Comparison of ENCODE assay signal across 8 cellular contexts in the genomic region with DNA sequence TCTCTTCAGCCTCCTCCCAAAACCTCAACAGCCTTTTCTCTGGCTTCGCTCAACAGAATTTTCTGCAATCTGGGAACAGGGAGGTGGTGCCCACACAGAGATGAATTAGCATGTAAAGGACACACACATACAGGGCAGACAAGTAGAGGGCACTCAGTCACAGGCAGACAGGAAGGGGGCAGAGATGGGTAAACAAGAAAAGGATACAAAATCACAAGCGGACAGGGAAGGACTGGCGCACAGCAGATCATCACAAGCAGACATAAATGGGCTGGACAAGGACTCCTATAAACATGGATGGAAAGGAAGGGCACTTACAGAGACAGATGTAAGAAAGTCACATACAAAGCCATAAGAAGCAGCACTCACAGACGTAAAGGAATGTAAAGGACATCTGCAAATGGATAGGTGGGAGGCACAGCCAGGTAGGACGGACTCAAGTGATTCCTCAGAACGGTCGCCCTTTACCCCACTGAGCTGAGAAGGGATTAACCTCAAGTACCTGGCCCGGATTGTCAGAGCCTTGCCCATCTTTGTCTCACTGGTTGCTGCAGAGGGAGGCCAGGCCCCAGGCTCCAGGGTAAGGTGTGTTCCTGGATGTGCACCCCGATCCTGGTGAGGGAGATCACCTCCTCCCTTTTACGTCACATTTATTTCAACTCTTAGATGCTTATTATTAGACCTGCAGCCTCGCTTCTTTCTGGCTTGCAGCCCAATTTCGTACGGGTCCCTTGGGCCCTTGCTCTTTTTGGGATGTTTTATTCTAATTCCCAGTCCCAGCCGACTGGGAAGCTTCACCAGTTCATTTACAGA. TPM values are rescaled to one million over a fixed set of nuclear protein-coding genes. Genes with fewer than 3 reads are reported as not detected.
DNase-seq lines count a peak whose midpoint lies in the region; ATAC-seq and TF ChIP-seq lines count a peak whose summit lies in the region.
"Had no signal": no experiment of that assay in that cellular context is flagged by ENCODE, and none has a peak within 500 bp of the region (broad histone marks: within the 10 kb centered on the region; RNA-seq: fewer than 3 reads in every experiment).

No MANE protein-coding gene starts in this region.

- peaks cover 5% of the 10 kb centered on the region for H3F3A ChIP-seq in PC-9 (ENCODE audit: insufficient read depth, low read depth)

- peaks cover 33% of the 10 kb centered on the region for H3K4me1 Mint-ChIP-seq in activated CD4-positive, alpha-beta memory T cell treated with anti-CD3 and anti-CD28 coated beads for 36 hours (ENCODE audit: low read depth)

- DNase-seq in PC-9: peak in 1 of 2 experiments; percentile 39
- DNase-seq in fibroblast of mammary gland (ENCODE audit: low read depth): no peak
- DNase-seq in prostate gland (ENCODE audit: low spot score): no peak
- DNase-seq in activated CD4-positive, alpha-beta memory T cell treated with anti-CD3 and anti-CD28 coated beads for 36 hours: no peak
- DNase-seq in activated CD4-positive, alpha-beta T cell treated with anti-CD3 and anti-CD28 coated beads, Interleukin-2, amount 50 U/mL, for 4 hours: no peak

- peak; percentile 61; the same call in 1 of the 2 replicates for TF ChIP-seq CTCF in HEK293 (tag by site-specific recombination; IDR thresholded peaks at IDR 0.05)
- TF ChIP-seq CTCF in PC-9 (conservative IDR thresholded peaks at IDR 0.05): no peak
- no peak for TF ChIP-seq CTCF in fibroblast of mammary gland (conservative IDR thresholded peaks at IDR 0.05; ENCODE audit: control insufficient read depth, insufficient read depth, low read depth, low read length)
- no peak for TF ChIP-seq CTCF in prostate gland (IDR thresholded peaks at IDR 0.05)

- H3K9me3 ChIP-seq in HEK293 (ENCODE audit: control insufficient read depth, insufficient read depth, low read depth, low read length) (no peaks in the 10 kb centered on the region), PC-9 (ENCODE audit: insufficient read depth, low read depth) (no peaks in the 10 kb centered on the region), prostate gland (no peaks in the 10 kb centered on the region)

- H3K4me1 ChIP-seq in HEK293 (ENCODE audit: control insufficient read depth, insufficient read depth, low read length) (peaks cover 4% of the 10 kb centered on the region; the same call in 1 of the 2 replicates), PC-9 (replicated peaks; ENCODE audit: insufficient read depth) (peaks cover 18% of the 10 kb centered on the region), prostate gland (replicated peaks) (peaks cover 5% of the 10 kb centered on the region)

- peak overlapping the region; percentile 87 for H2AFZ ChIP-seq in PC-9

- H3K9me3 Mint-ChIP-seq in activated CD4-positive, alpha-beta memory T cell treated with anti-CD3 and anti-CD28 coated beads for 36 hours: no peaks in the 10 kb centered on the region

- peak; percentile 2 for ATAC-seq in GM18508 (IDR thresholded peaks at IDR 0.05; ENCODE audit: insufficient read depth, unreplicated experiment)

- H3K27ac ChIP-seq in HEK293 (ENCODE audit: extremely low read depth, low read depth, low read length) (peak overlapping the region; percentile 42), PC-9 (peak overlapping the region; percentile 36; the same call in 1 of the 2 replicates), prostate gland (peak overlapping the region; percentile 76 to 81)

- 5% methylated on average over 14 of the region's 14 CpGs for WGBS in prostate gland

- H4K20me1 ChIP-seq in PC-9 (ENCODE audit: insufficient read depth): peaks cover 15% of the 10 kb centered on the region

- CTCF ChIA-PET in HEK293 (lab: Yijun Ruan, JAX) (interaction anchor here (0.8 to 5.0 kb wide), 6 partner anchors 10 to 94 kb away, joined by 3 to 28 read pairs (median 6); a partner anchor contains a TSS), PC-9 (lab: Charles Lee) (interaction anchor here (1.0 kb wide), 2 partner anchors 40 to 77 kb away, joined by 3 to 5 read pairs; no protein-coding TSS in a partner anchor)
- CTCF ChIA-PET in activated CD4-positive, alpha-beta memory T cell treated with anti-CD3 and anti-CD28 coated beads for 36 hours (lab: Charles Lee): interaction anchor here (1.0 to 11.0 kb wide), 8 partner anchors 14 to 94 kb away, joined by 3 to 155 read pairs (median 4); a partner anchor contains a TSS

- POLR2A ChIA-PET in HEK293 (lab: Yijun Ruan, JAX) (interaction anchor here (0.5 to 3.9 kb wide), 14 partner anchors 10 to 93 kb away, joined by 3 to 110 read pairs (median 6); a partner anchor contains a TSS), PC-9 (lab: Charles Lee; ENCODE audit: unreplicated experiment) (interaction anchor here (0.5 to 1.0 kb wide), 5 partner anchors 14 to 36 kb away, joined by 3 to 26 read pairs (median 10); a partner anchor contains a TSS)
- POLR2A ChIA-PET in activated CD4-positive, alpha-beta memory T cell treated with anti-CD3 and anti-CD28 coated beads for 36 hours (lab: Charles Lee): interaction anchor here (0.5 to 4.7 kb wide), 7 partner anchors 14 to 72 kb away, joined by 4 to 33 read pairs (median 5); a partner anchor contains a TSS

- peaks cover 20% of the 10 kb centered on the region for H3K36me3 Mint-ChIP-seq in activated CD4-positive, alpha-beta memory T cell treated with anti-CD3 and anti-CD28 coated beads for 36 hours

- TSS peak; percentile 75 for BruUV-seq in PC-9 (replicated peaks; lab: Mats Ljungman, UMichigan)

- H3K27me3 ChIP-seq in PC-9 (ENCODE audit: insufficient read depth, low read depth) (no peaks in the 10 kb centered on the region), prostate gland (replicated peaks; ENCODE audit: insufficient read depth) (no peaks in the 10 kb centered on the region)

- intact Hi-C loops in PC-9 (cut with micrococcal nuclease; ENCODE audit: unreplicated experiment): loop anchor here (1.0 to 5.0 kb wide), 4 partner anchors 15 to 74 kb away; a partner anchor contains a TSS
- intact Hi-C loops in prostate gland (cut with DNase I): no loop called here
- intact Hi-C loops in activated CD4-positive, alpha-beta memory T cell treated with anti-CD3 and anti-CD28 coated beads for 36 hours (cut with micrococcal nuclease): loop anchor here (1.0 kb wide), 4 partner anchors 15 to 50 kb away; a partner anchor contains a TSS

- no peak for TF ChIP-seq POLR2A in prostate gland (IDR thresholded peaks at IDR 0.05)

- H3K27me3 Mint-ChIP-seq in activated CD4-positive, alpha-beta memory T cell treated with anti-CD3 and anti-CD28 coated beads for 36 hours: no peaks in the 10 kb centered on the region
- H3K27me3 Mint-ChIP-seq: activated naive CD8-positive, alpha-beta T cell had no signal

- no peaks in the 10 kb centered on the region for H3K9me2 ChIP-seq in PC-9 (ENCODE audit: insufficient read depth)

- H3K4me3 ChIP-seq in HEK293 (ENCODE audit: low read depth, low read length) (peak overlapping the region; percentile 45), PC-9 (peak overlapping the region; percentile 80), fibroblast of mammary gland (ENCODE audit: control insufficient read depth, low read depth, low read length) (peak overlapping the region; percentile 91), prostate gland (peak overlapping the region; percentile 49 to 69)

- H3K36me3 ChIP-seq in HEK293 (ENCODE audit: control insufficient read depth in 2 of 2, insufficient read depth in 1 of 2, low read length in 2 of 2): peaks cover 4 to 29% of the 10 kb centered on the region in 2 experiments; a peak in 2 of 3 replicates
- H3K36me3 ChIP-seq in PC-9 (ENCODE audit: low read depth): 0 out of 2 replicates have a peak, but pooled peaks cover 11% of the 10 kb centered on the region
- H3K36me3 ChIP-seq in prostate gland: no peaks in the 10 kb centered on the region

- no peak overlapping the region for H3K27ac Mint-ChIP-seq in activated CD4-positive, alpha-beta memory T cell treated with anti-CD3 and anti-CD28 coated beads for 36 hours
- H3K27ac Mint-ChIP-seq: activated naive CD8-positive, alpha-beta T cell had no signal

- peaks cover 49% of the 10 kb centered on the region for H3K79me2 ChIP-seq in PC-9 (ENCODE audit: low read depth)

- no peak overlapping the region for H3K4me3 Mint-ChIP-seq in activated CD4-positive, alpha-beta memory T cell treated with anti-CD3 and anti-CD28 coated beads for 36 hours
- H3K4me3 Mint-ChIP-seq: activated naive CD8-positive, alpha-beta T cell had no signal

- peak overlapping the region; percentile 82 for H3K4me2 ChIP-seq in PC-9

TF ChIP-seq in HEK293, 187 proteins besides CTCF, POLR2A, EP300 and RAD21 (continues in another document):
- TF ChIP-seq ZNF175 (tag by site-specific recombination; IDR thresholded peaks at IDR 0.05) (no peak), ZNF843 (tag by site-specific recombination; IDR thresholded peaks at IDR 0.05) (no peak), ZBTB20 (tag by site-specific recombination; IDR thresholded peaks at IDR 0.05) (peak; percentile 74; the same call in 1 of the 2 replicates), ZNF335 (tag by site-specific recombination; conservative IDR thresholded peaks at IDR 0.05) (peak; percentile 7; the same call in 1 of the 2 replicates), FEZF1 (tag by site-specific recombination; IDR thresholded peaks at IDR 0.05) (peak; percentile 54; the same call in 1 of the 2 replicates)

RNA-seq across cellular contexts. Expression of a gene that starts 0.8 kb away (rescaled TPM):
- 47.8 and 56.6 TPM in 2 replicates for total RNA-seq in PC-9 (2021)
- 10 to 100 TPM; 33.0 to 61.5 TPM for total RNA-seq in prostate gland
- total RNA-seq in activated CD4-positive, alpha-beta memory T cell treated with anti-CD3 and anti-CD28 coated beads for 36 hours: 10 to 100 TPM; 58.6 to 67.2 TPM

RNA-seq across cellular contexts. Expression of a gene that starts 15.0 kb away (rescaled TPM):
- 472 and 498 TPM in 2 replicates for total RNA-seq in PC-9 (2021)
- total RNA-seq in prostate gland: 100 to 1,000 TPM; 124 to 156 TPM
- 100 to 1,000 TPM; 357 to 365 TPM for total RNA-seq in activated CD4-positive, alpha-beta memory T cell treated with anti-CD3 and anti-CD28 coated beads for 36 hours

RNA-seq across cellular contexts. Expression of a gene that starts 25.6 kb away (rescaled TPM):
- 74.1 and 85.3 TPM in 2 replicates for total RNA-seq in PC-9 (2021)
- 10 to 100 TPM; 55.0 to 67.1 TPM for total RNA-seq in prostate gland
- total RNA-seq in activated CD4-positive, alpha-beta memory T cell treated with anti-CD3 and anti-CD28 coated beads for 36 hours: 100 to 1,000 TPM; 105 to 106 TPM

RNA-seq across cellular contexts. Expression of a gene that starts 37.9 kb away (rescaled TPM):
- 25.4 and 33.2 TPM in 2 replicates for total RNA-seq in PC-9 (2021)
- 10 to 100 TPM; 19.4 to 34.4 TPM for total RNA-seq in prostate gland
- 10 to 100 TPM; 35.6 to 36.8 TPM for total RNA-seq in activated CD4-positive, alpha-beta memory T cell treated with anti-CD3 and anti-CD28 coated beads for 36 hours

RNA-seq across cellular contexts. Expression of a gene that starts 38.2 kb away (rescaled TPM):
- 51.0 and 77.7 TPM in 2 replicates for total RNA-seq in PC-9 (2021)
- 10 to 100 TPM; 62.0 to 69.5 TPM for total RNA-seq in prostate gland
- total RNA-seq in activated CD4-positive, alpha-beta memory T cell treated with anti-CD3 and anti-CD28 coated beads for 36 hours: 10 to 100 TPM; 43.0 to 46.3 TPM
